In genomic region chr3:38165722-38166387, GRCh38 we compare ENCODE assay signal across 8 cellular contexts. TPM values are rescaled to one million over a fixed set of nuclear protein-coding genes. Genes with fewer than 3 reads are reported as not detected.
DNase-seq lines count a peak whose midpoint lies in the region; ATAC-seq and TF ChIP-seq lines count a peak whose summit lies in the region.

No MANE protein-coding gene starts in this region.

- H3K4me1 Mint-ChIP-seq in dendritic cell treated with granulocyte-macrophage colony-stimulating factor and Interleukin-4, amounts not matched to agents 40 ng/mL and 50 ng/mL, for 4 days (ENCODE audit: low read depth), result peaks cover 50% of the 10 kb centered on the region

- no peaks in the 10 kb centered on the region for H3K9me2 ChIP-seq in OCI-LY1 (ENCODE audit: low read depth, low read length)

- H2AFZ ChIP-seq in OCI-LY1 (ENCODE audit: low read length), result no peak overlapping the region

- H3K18ac ChIP-seq in mesendoderm (ENCODE audit: low read length), result peak overlapping the region; percentile 86

- peak overlapping the region; percentile 48 for H3K4ac ChIP-seq in mesendoderm (ENCODE audit: low read depth, low read length)

- H3K9me3 ChIP-seq in OCI-LY1 (ENCODE audit: low read length), result no peaks in the 10 kb centered on the region
- H3K9me3 ChIP-seq in transverse colon, result no peaks in the 10 kb centered on the region

- intact Hi-C loops in dendritic cell treated with granulocyte-macrophage colony-stimulating factor and Interleukin-4, amounts not matched to agents 40 ng/mL and 50 ng/mL, for 4 days (cut with micrococcal nuclease), result loop anchor here (1.0 kb wide), 1 partner anchor 29 kb away; the partner anchor contains the start of gene ACAA1
- intact Hi-C loops in transverse colon (cut with DNase I; ENCODE audit: low total_unique reads), result no loop called here

- H2AK5ac ChIP-seq in mesendoderm (ENCODE audit: low read length), result no peak overlapping the region

- no peak overlapping the region for H2BK120ac ChIP-seq in mesendoderm (ENCODE audit: low read depth, low read length)

- no peaks in the 10 kb centered on the region for H3K27me3 ChIP-seq in OCI-LY1 (ENCODE audit: insufficient read depth, low read length)
- H3K27me3 ChIP-seq in mesendoderm (ENCODE audit: insufficient read depth, low read length, poor library complexity), result no peaks in the 10 kb centered on the region
- no peaks in the 10 kb centered on the region for H3K27me3 ChIP-seq in transverse colon

- H3K27ac ChIP-seq in 22Rv1 (peak overlapping the region; percentile 93), OCI-LY1 (ENCODE audit: low read depth, low read length, poor library complexity, severe bottlenecking) (peak overlapping the region; percentile 87), mesendoderm (ENCODE audit: low read depth, low read length) (peak overlapping the region; percentile 70), transverse colon (peak overlapping the region; percentile 93 to 97 (median 96))

- H3K56ac ChIP-seq in mesendoderm (ENCODE audit: low read length), result peak overlapping the region; percentile 99

- H3K9me3 Mint-ChIP-seq in dendritic cell treated with granulocyte-macrophage colony-stimulating factor and Interleukin-4, amounts not matched to agents 40 ng/mL and 50 ng/mL, for 4 days, result no peaks in the 10 kb centered on the region

- no peak overlapping the region for H2BK15ac ChIP-seq in mesendoderm (replicated peaks; ENCODE audit: low read depth)

- H3K27ac Mint-ChIP-seq in dendritic cell treated with granulocyte-macrophage colony-stimulating factor and Interleukin-4, amounts not matched to agents 40 ng/mL and 50 ng/mL, for 4 days, result peak overlapping the region; percentile 96

- no peak overlapping the region for H4K5ac ChIP-seq in mesendoderm (ENCODE audit: low read length)

- H4K20me1 ChIP-seq in OCI-LY1 (ENCODE audit: insufficient read depth, low read length), result no peaks in the 10 kb centered on the region

- peak overlapping the region; percentile 92 for H3K4me3 Mint-ChIP-seq in dendritic cell treated with granulocyte-macrophage colony-stimulating factor and Interleukin-4, amounts not matched to agents 40 ng/mL and 50 ng/mL, for 4 days

- H3K4me1 ChIP-seq in OCI-LY1 (ENCODE audit: insufficient read depth, low read length, severe bottlenecking) (peaks cover 51% of the 10 kb centered on the region), mesendoderm (ENCODE audit: control insufficient read depth, low read depth, low read length) (no peaks in the 10 kb centered on the region), transverse colon (peaks cover 8 to 35% (median 18%) of the 10 kb centered on the region in 4 donors)

- H3K79me2 ChIP-seq in OCI-LY1 (ENCODE audit: insufficient read depth, low read length) (peaks cover 51% of the 10 kb centered on the region), mesendoderm (ENCODE audit: control insufficient read depth, insufficient read depth, low read length) (peaks cover 38% of the 10 kb centered on the region)

- H3K23ac ChIP-seq in mesendoderm (ENCODE audit: low read length), result peak overlapping the region; percentile 59

- WGBS in mesendoderm (ENCODE audit: extremely low coverage, insufficient coverage, low lambda C conversion rate), result no CpG with 5 or more reads among the region's 62 CpGs
- 0 to 1% methylated on average over 3 to 44 of the region's 62 CpGs for WGBS in transverse colon (ENCODE audit: low coverage in 1 of 2), 2 donors

- no peak for ATAC-seq in GM21528 (IDR thresholded peaks at IDR 0.05; ENCODE audit: low FRiP score, unreplicated experiment)

- H4K8ac ChIP-seq in mesendoderm (ENCODE audit: low read depth, low read length), result no peak overlapping the region

- H3F3A ChIP-seq in OCI-LY1 (ENCODE audit: insufficient read depth, low read length), result no peaks in the 10 kb centered on the region

- in situ Hi-C loops in transverse colon (cut with MboI; ENCODE audit: low pct_ligation_motif_present in 1 of 4, low pct_unique_long_range_greater_than_20kb in 1 of 4, low sequenced_read_pairs in 3 of 4), result no loop called here

- peaks cover 8% of the 10 kb centered on the region for H3K79me1 ChIP-seq in mesendoderm (ENCODE audit: low read length)

- no peak for TF ChIP-seq POLR2A in transverse colon (IDR thresholded peaks at IDR 0.05)

- TF ChIP-seq CTCF in 22Rv1 (IDR thresholded peaks at IDR 0.05) (peak; percentile 19), GM12865 (IDR thresholded peaks at IDR 0.05; ENCODE audit: insufficient read depth, low read depth, low read length, missing control alignments) (no peak), OCI-LY1 (IDR thresholded peaks at IDR 0.05; ENCODE audit: low read length) (no peak), transverse colon (IDR thresholded peaks at IDR 0.05) (peak in 1 of 5 experiments; percentile 7)

- H3K4me2 ChIP-seq in OCI-LY1 (ENCODE audit: low read length) (peak overlapping the region; percentile 79), mesendoderm (ENCODE audit: low read length) (peak overlapping the region; percentile 86)

- no peak for TF ChIP-seq EP300 in transverse colon (IDR thresholded peaks at IDR 0.05; ENCODE audit: low read depth)

- H2BK5ac ChIP-seq in mesendoderm (ENCODE audit: low read length), result no peak overlapping the region

- H3K36me3 Mint-ChIP-seq in dendritic cell treated with granulocyte-macrophage colony-stimulating factor and Interleukin-4, amounts not matched to agents 40 ng/mL and 50 ng/mL, for 4 days (ENCODE audit: low read depth), result peaks cover 24% of the 10 kb centered on the region

- no peaks in the 10 kb centered on the region for H3K27me3 Mint-ChIP-seq in dendritic cell treated with granulocyte-macrophage colony-stimulating factor and Interleukin-4, amounts not matched to agents 40 ng/mL and 50 ng/mL, for 4 days

- H3K9ac ChIP-seq in OCI-LY1 (ENCODE audit: low read length), result peak overlapping the region; percentile 95
- peak overlapping the region; percentile 71 for H3K9ac ChIP-seq in mesendoderm (ENCODE audit: low read length)

- DNase-seq in GM12865 (ENCODE audit: low read depth) (no peak), mesendoderm (peak; percentile 61), transverse colon (no peak), NCI-H446 treated with DMSO at 0.1 percent for 48 hours (lab: John Stamatoyannopoulos, UW) (no peak)

- no peaks in the 10 kb centered on the region for H3K36me3 ChIP-seq in OCI-LY1 (ENCODE audit: insufficient read depth, low read length)
- H3K36me3 ChIP-seq in mesendoderm (ENCODE audit: control insufficient read depth, insufficient read depth, low read length), result no peaks in the 10 kb centered on the region
- H3K36me3 ChIP-seq in transverse colon, result no peaks in the 10 kb centered on the region

- H3K4me3 ChIP-seq in GM12865 (ENCODE audit: low read depth, low read length), result peak overlapping the region; percentile 66
- H3K4me3 ChIP-seq in OCI-LY1 (ENCODE audit: low read depth, low read length, poor library complexity, severe bottlenecking), result peak overlapping the region; percentile 90
- peak overlapping the region; percentile 84 for H3K4me3 ChIP-seq in mesendoderm (ENCODE audit: low read length)
- H3K4me3 ChIP-seq in transverse colon, result peak overlapping the region; percentile 57 to 81 (median 68)

RNA-seq across cellular contexts. Expression of gene OXSR1, which starts 0.5 kb away (rescaled TPM):
- 24.2 TPM for polyA plus RNA-seq in mesendoderm (2013, experiment 1 of 2)
- polyA plus RNA-seq in mesendoderm (2013, experiment 2 of 2), result 24.6 TPM
- total RNA-seq in transverse colon, result 10 to 100 TPM; 35.9 to 47.9 (median 43.5) TPM

RNA-seq across cellular contexts. Expression of gene MYD88, which starts 27.4 kb away (rescaled TPM):
- polyA plus RNA-seq in mesendoderm (2013, experiment 1 of 2), result 26.2 TPM
- polyA plus RNA-seq in mesendoderm (2013, experiment 2 of 2), result 26.8 TPM
- 10 to 100 TPM; 49.0 to 82.2 (median 76.5) TPM for total RNA-seq in transverse colon

RNA-seq across cellular contexts. Expression of gene ACAA1, which starts 28.9 kb away (rescaled TPM):
- polyA plus RNA-seq in mesendoderm (2013, experiment 1 of 2), result 16.5 TPM
- 16.7 TPM for polyA plus RNA-seq in mesendoderm (2013, experiment 2 of 2)
- total RNA-seq in transverse colon, result 100 to 1,000 TPM; 123 to 278 (median 204) TPM
